In the genomic region with DNA sequence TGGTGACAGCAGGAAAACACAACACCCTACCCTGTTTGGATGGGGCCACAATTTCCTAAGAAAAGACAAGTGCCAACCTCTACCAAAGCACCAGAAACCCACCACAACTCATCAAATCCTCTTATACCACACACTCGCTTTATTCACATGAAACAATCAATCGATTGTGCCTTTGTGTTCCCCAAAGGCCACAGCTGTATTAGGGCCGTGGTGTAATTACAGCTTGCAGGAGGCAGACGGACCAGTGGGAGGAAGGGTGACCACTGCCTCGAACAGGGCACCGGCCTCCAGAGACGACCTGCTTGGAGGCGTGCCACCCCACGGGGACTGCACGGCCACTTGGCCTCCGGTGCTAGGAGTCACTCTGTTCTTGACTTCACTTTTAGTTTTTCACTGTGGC, we compare ENCODE assay signal across 13 cellular contexts.
"Had no signal": no experiment of that assay in that cellular context is flagged by ENCODE, and none has a peak within 500 bp of the region (broad histone marks: within the 10 kb centered on the region; RNA-seq: fewer than 3 reads in every experiment).

No MANE protein-coding gene starts in this region.

- H3K79me2 ChIP-seq: hepatocyte had no signal

- H3K27me3 ChIP-seq: hepatocyte, sigmoid colon had no signal

- ATAC-seq: activated T-cell treated with anti-CD3 and anti-CD28 coated beads, Interleukin-2, amount 50 U/mL, for 72 hours; lower lobe of right lung; naive thymus-derived CD8-positive, alpha-beta T cell; psoas muscle; stimulated activated naive CD8-positive, alpha-beta T cell treated with anti-CD3 and anti-CD28 coated beads, Interleukin-15, Interleukin-2, amounts not matched to agents 100 U/mL and 50 U/mL, for 24 hours had no signal

- H3K9me3 Mint-ChIP-seq: activated CD4-positive, alpha-beta memory T cell treated with anti-CD3 and anti-CD28 coated beads for 36 hours; activated naive CD8-positive, alpha-beta T cell treated with anti-CD3 and anti-CD28 coated beads, Interleukin-2, amount 10 ng/mL, durations not matched to agents 7 days and 5 days; activated T-cell treated with anti-CD3 and anti-CD28 coated beads, Interleukin-2, amount 50 U/mL, for 72 hours; naive thymus-derived CD8-positive, alpha-beta T cell had no signal

- H3K36me3 Mint-ChIP-seq: activated naive CD8-positive, alpha-beta T cell treated with anti-CD3 and anti-CD28 coated beads, Interleukin-2, amount 10 ng/mL, durations not matched to agents 7 days and 5 days had no signal

- H3K4me3 Mint-ChIP-seq: activated CD4-positive, alpha-beta memory T cell treated with anti-CD3 and anti-CD28 coated beads for 36 hours; activated naive CD8-positive, alpha-beta T cell treated with anti-CD3 and anti-CD28 coated beads, Interleukin-2, amount 10 ng/mL, durations not matched to agents 7 days and 5 days; activated T-cell treated with anti-CD3 and anti-CD28 coated beads, Interleukin-2, amount 50 U/mL, for 72 hours; naive thymus-derived CD8-positive, alpha-beta T cell had no signal

- H3K27ac ChIP-seq: hepatocyte, lower lobe of right lung, psoas muscle, sigmoid colon had no signal

- DNase-seq: activated CD4-positive, alpha-beta memory T cell treated with anti-CD3 and anti-CD28 coated beads for 36 hours; activated gamma-delta T cell treated with Interleukin-2 at 50 U/mL for 16 hours; activated naive CD8-positive, alpha-beta T cell treated with anti-CD3 and anti-CD28 coated beads, Interleukin-2, amount 10 ng/mL, durations not matched to agents 7 days and 5 days; activated T-cell treated with anti-CD3 and anti-CD28 coated beads, Interleukin-2, amount 50 U/mL, for 72 hours; left cardiac atrium; lower lobe of right lung; naive thymus-derived CD8-positive, alpha-beta T cell; psoas muscle; sigmoid colon; stimulated activated CD4-positive, alpha-beta T cell treated with anti-CD3 and anti-CD28 coated beads, Interleukin-2, amount 100 ng/mL, for 24 hours; stimulated activated naive CD8-positive, alpha-beta T cell treated with anti-CD3 and anti-CD28 coated beads, Interleukin-15, Interleukin-2, amounts not matched to agents 100 U/mL and 50 U/mL, for 24 hours; T1000 had no signal

- H2AFZ ChIP-seq: hepatocyte had no signal

- H3K36me3 ChIP-seq: lower lobe of right lung, sigmoid colon had no signal

- H3K27ac Mint-ChIP-seq: activated CD4-positive, alpha-beta memory T cell treated with anti-CD3 and anti-CD28 coated beads for 36 hours; activated naive CD8-positive, alpha-beta T cell treated with anti-CD3 and anti-CD28 coated beads, Interleukin-2, amount 10 ng/mL, durations not matched to agents 7 days and 5 days; activated T-cell treated with anti-CD3 and anti-CD28 coated beads, Interleukin-2, amount 50 U/mL, for 72 hours had no signal

- H3K4me3 ChIP-seq: hepatocyte, lower lobe of right lung, psoas muscle, sigmoid colon had no signal

- H3K27me3 Mint-ChIP-seq: activated CD4-positive, alpha-beta memory T cell treated with anti-CD3 and anti-CD28 coated beads for 36 hours; activated naive CD8-positive, alpha-beta T cell treated with anti-CD3 and anti-CD28 coated beads, Interleukin-2, amount 10 ng/mL, durations not matched to agents 7 days and 5 days; naive thymus-derived CD8-positive, alpha-beta T cell had no signal

- H3K9me3 ChIP-seq: lower lobe of right lung, psoas muscle, sigmoid colon had no signal
